ENCODE assay signal across 1 cellular context in the genomic region with DNA sequence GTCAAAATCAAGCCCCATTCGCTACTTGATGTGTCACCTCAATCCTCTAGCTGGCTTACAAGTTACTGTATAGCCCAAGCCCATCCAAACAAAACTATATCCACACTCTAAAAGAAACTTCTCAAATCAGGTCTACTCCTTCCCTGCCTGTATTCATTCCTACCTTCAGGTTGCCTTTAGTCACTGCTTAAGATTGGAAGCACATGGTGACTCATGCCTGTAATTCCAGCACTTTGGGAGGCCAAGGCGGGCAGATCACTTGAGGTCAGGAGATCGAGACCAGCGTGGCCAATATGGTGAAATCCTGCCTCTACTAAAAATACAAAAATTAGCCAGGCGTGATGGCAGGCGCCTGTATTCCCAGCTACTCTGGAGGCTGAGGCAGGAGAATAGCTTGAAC. TPM values are rescaled to one million over a fixed set of nuclear protein-coding genes. Genes with fewer than 3 reads are reported as not detected.
"Had no signal": no experiment of that assay in that cellular context is flagged by ENCODE, and none has a peak within 500 bp of the region (broad histone marks: within the 10 kb centered on the region; RNA-seq: fewer than 3 reads in every experiment).

No MANE protein-coding gene starts in this region.

RNA-seq across cellular contexts. Expression of a gene that starts 7.4 kb away (rescaled TPM):
- polyA plus RNA-seq: aorta had no signal
